ENCODE assay signal across 21 cellular contexts in the genomic region with DNA sequence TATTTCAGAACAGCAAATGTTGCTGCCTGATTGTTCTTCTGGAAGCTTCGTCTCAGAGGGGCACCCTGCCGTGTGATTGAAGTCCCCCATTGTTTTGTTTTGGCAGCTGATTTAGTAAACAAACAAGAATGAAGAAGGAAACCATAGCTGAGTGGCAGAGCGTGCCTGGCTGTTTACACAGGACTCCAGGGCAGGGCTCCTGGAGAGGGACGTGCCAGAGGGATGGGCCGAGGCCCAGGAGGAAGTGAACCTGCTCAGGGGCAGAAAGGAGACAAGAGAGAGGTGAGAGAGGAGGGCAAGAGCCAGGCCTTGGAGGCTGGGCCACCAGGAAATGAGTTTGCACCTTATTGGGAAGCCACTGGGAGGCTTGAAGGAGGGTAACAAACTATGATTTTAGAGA.
A peak's percentile ranks its signal among the peaks of the same experiment; 100 is the strongest.
DNase-seq lines count a peak whose midpoint lies in the region; ATAC-seq, FAIRE-seq and TF ChIP-seq lines count a peak whose summit lies in the region.
"Had no signal": no experiment of that assay in that cellular context is flagged by ENCODE, and none has a peak within 500 bp of the region (broad histone marks: within the 10 kb centered on the region; RNA-seq: fewer than 3 reads in every experiment).

No MANE protein-coding gene starts in this region.

- FAIRE-seq in HepG2 (lab: Jason Lieb, UNC) (no peak), GM12891 (lab: Jason Lieb, UNC) (no peak)
- FAIRE-seq: keratinocyte, RCC 7860 had no signal

- H3K27ac ChIP-seq in liver (ENCODE audit: low read depth in 1 of 2, low read length in 2 of 2) = peak overlapping the region in 1 of 2 donors; percentile 12
- no peak overlapping the region for H3K27ac ChIP-seq in HepG2 (ENCODE audit: extremely low read length, insufficient read depth, low read length)
- no peak overlapping the region for H3K27ac ChIP-seq in gastroesophageal sphincter
- H3K27ac ChIP-seq: hepatocyte, neutrophil, right atrium auricular region, uterus had no signal

- no TSS peak for BruUV-seq in HepG2 (replicated peaks; lab: Mats Ljungman, UMichigan)

- H3K4me2 ChIP-seq in HepG2 (ENCODE audit: low read depth, low read length) = no peak overlapping the region
- H3K4me2 ChIP-seq: hepatocyte had no signal

- intact Hi-C loops in HepG2 (cut with micrococcal nuclease; ENCODE audit: unreplicated experiment) (no loop called here), left ventricle myocardium superior (cut with micrococcal nuclease) (no loop called here)

- CTCF ChIA-PET in HepG2 (lab: Yijun Ruan, JAX; ENCODE audit: low intra/inter-chr PET ratio, low total read pairs) = no interaction called here

- H3K9me3 ChIP-seq in liver (ENCODE audit: control insufficient read depth in 4 of 4, low read length in 3 of 4) (no peaks in the 10 kb centered on the region), HepG2 (ENCODE audit: low read length) (no peaks in the 10 kb centered on the region), gastroesophageal sphincter (peaks cover 0 to 11% (median 0%) of the 10 kb centered on the region in 3 donors)
- H3K9me3 ChIP-seq: neutrophil, right atrium auricular region, uterus had no signal

- TF ChIP-seq CTCF in liver (IDR thresholded peaks at IDR 0.05; ENCODE audit: low read depth, low read length, missing input control) = no peak
- no peak for TF ChIP-seq CTCF in HepG2 (CRISPR knock-in tag; IDR thresholded peaks at IDR 0.05)
- TF ChIP-seq CTCF in gastroesophageal sphincter (IDR thresholded peaks at IDR 0.05) = no peak

- 15% methylated on average over 5 of the region's 5 CpGs for WGBS in liver
- WGBS in HepG2 (ENCODE audit: low lambda C conversion rate) = 0% methylated on average over 5 of the region's 5 CpGs
- WGBS in gastroesophageal sphincter (ENCODE audit: low coverage in 1 of 2), 2 donors = 0 to 8% methylated on average over 2 to 3 of the region's 5 CpGs

- H3K36me3 ChIP-seq in liver (ENCODE audit: control insufficient read depth in 4 of 4, insufficient read depth in 3 of 4, low read depth in 1 of 4, low read length in 3 of 4) (no peaks in the 10 kb centered on the region), HepG2 (replicated peaks in 1 of 2; ENCODE audit: control insufficient read depth in 1 of 2, insufficient read depth in 2 of 2, low read length in 2 of 2) (no peaks in the 10 kb centered on the region), gastroesophageal sphincter (no peaks in the 10 kb centered on the region)
- H3K36me3 ChIP-seq: neutrophil, right atrium auricular region, uterus had no signal

- ATAC-seq in HepG2 (no peak), left ventricle myocardium superior (no peak), gastroesophageal sphincter (no peak)
- ATAC-seq: CD8-positive, alpha-beta T cell had no signal

- H3K27me3 ChIP-seq in liver (ENCODE audit: control insufficient read depth in 4 of 4, insufficient read depth in 4 of 4, low read length in 3 of 4) (no peaks in the 10 kb centered on the region), HepG2 (ENCODE audit: control insufficient read depth in 1 of 2, insufficient read depth in 2 of 2, low read length in 2 of 2) (peaks cover 2 to 10% of the 10 kb centered on the region in 2 experiments; a peak in 2 of 5 replicates), gastroesophageal sphincter (peaks cover 22% of the 10 kb centered on the region)
- H3K27me3 ChIP-seq: hepatocyte, neutrophil, right atrium auricular region, uterus had no signal

- no peak overlapping the region for H3K9ac ChIP-seq in liver (ENCODE audit: low read depth in 1 of 2, low read length in 2 of 2)
- H3K9ac ChIP-seq in HepG2 (ENCODE audit: insufficient read depth, low read depth, low read length) = no peak overlapping the region

- H3K79me2 ChIP-seq in HepG2 (ENCODE audit: insufficient read depth, low read length) = no peaks in the 10 kb centered on the region
- H3K79me2 ChIP-seq: hepatocyte had no signal

- no peak for TF ChIP-seq POLR2A in HepG2 (IDR thresholded peaks at IDR 0.05; ENCODE audit: insufficient read depth in 1 of 2, low read depth in 2 of 2, low read length in 2 of 2)
- no peak for TF ChIP-seq POLR2A in GM12891 (IDR thresholded peaks at IDR 0.05; ENCODE audit: low read depth, low read length)
- no peak for TF ChIP-seq POLR2A in gastroesophageal sphincter (IDR thresholded peaks at IDR 0.05)

- TF ChIP-seq RAD21 in liver (IDR thresholded peaks at IDR 0.05) (no peak), HepG2 (CRISPR knock-in tag; IDR thresholded peaks at IDR 0.05) (no peak)

- in situ Hi-C loops in HepG2 (cut with HindIII; ENCODE audit: extremely low pct_ligation_motif_present, low pct_unique_long_range_greater_than_20kb) = no loop called here

- no peaks in the 10 kb centered on the region for H4K20me1 ChIP-seq in HepG2 (ENCODE audit: insufficient read depth, low read length)

- H3K4me1 ChIP-seq in liver (ENCODE audit: control insufficient read depth in 4 of 4, insufficient read depth in 4 of 4, low read length in 3 of 4) (peaks cover 0 to 15% (median 10%) of the 10 kb centered on the region in 4 donors), HepG2 (ENCODE audit: insufficient read depth, low read length) (no peaks in the 10 kb centered on the region), gastroesophageal sphincter (no peaks in the 10 kb centered on the region)
- H3K4me1 ChIP-seq: right atrium auricular region, uterus had no signal

- H2AFZ ChIP-seq in HepG2 (ENCODE audit: low read length) = no peak overlapping the region
- H2AFZ ChIP-seq: hepatocyte had no signal

- H3K4me3 ChIP-seq in liver (ENCODE audit: low read depth in 1 of 3, low read length in 3 of 3) (no peak overlapping the region), HepG2 (replicated peaks in 1 of 3; ENCODE audit: insufficient read depth in 1 of 3, low read depth in 2 of 3, low read length in 3 of 3) (no peak overlapping the region), gastroesophageal sphincter (no peak overlapping the region)
- H3K4me3 ChIP-seq: hepatocyte, right atrium auricular region, uterus had no signal

- TF ChIP-seq EP300 in HepG2 (IDR thresholded peaks at IDR 0.05; ENCODE audit: low read depth in 2 of 2, low read length in 2 of 2) (no peak), HepG2 (CRISPR knock-in tag; IDR thresholded peaks at IDR 0.05; ENCODE audit: borderline replicate concordance) (no peak), gastroesophageal sphincter (IDR thresholded peaks at IDR 0.05) (no peak)

- no peak for DNase-seq in HepG2 (ENCODE audit: low spot score)
- DNase-seq in NCI-H774 (lab: John Stamatoyannopoulos, UW) = peak; percentile 13
- DNase-seq in mesenteric fat pad (ENCODE audit: low spot score) = peak; percentile 82
- no peak for DNase-seq in dedifferentiated amniotic fluid mesenchymal stem cell (ENCODE audit: extremely low spot score)
- no peak for DNase-seq in GM12891 (ENCODE audit: insufficient read length, low spot score)
- no peak for DNase-seq in left ventricle myocardium superior
- DNase-seq: activated CD4-positive, alpha-beta T cell treated with anti-CD3 and anti-CD28 coated beads for 1 hour; activated gamma-delta T cell; H7; NCI-H1105; NCI-H2171; stimulated activated CD4-positive, alpha-beta T cell treated with anti-CD3 and anti-CD28 coated beads, Interleukin-1b, Interleukin-23, amount 100 ng/mL, for 48 hours; uterus had no signal

- POLR2A ChIA-PET in HepG2 (lab: Yijun Ruan, JAX) = no interaction called here

TF ChIP-seq in liver, 16 proteins besides CTCF, POLR2A, EP300 and RAD21:
- TF ChIP-seq JUND (IDR thresholded peaks at IDR 0.05) = no peak
- TF ChIP-seq SP1 (IDR thresholded peaks at IDR 0.05) = no peak
- peak; percentile 18 for TF ChIP-seq FOXA1 (IDR thresholded peaks at IDR 0.05)
- no peak for TF ChIP-seq YY1 (IDR thresholded peaks at IDR 0.05)
- peak; percentile 81 for TF ChIP-seq FOXA2 (IDR thresholded peaks at IDR 0.05)
TF ChIP-seq in liver: peak in this region for 2.

TF ChIP-seq in HepG2, 621 proteins besides CTCF, POLR2A, EP300 and RAD21 (continues in another document):
- TF ChIP-seq MEIS2 (CRISPR knock-in tag; IDR thresholded peaks at IDR 0.05) (no peak), ZNF614 (CRISPR knock-in tag; IDR thresholded peaks at IDR 0.05; ENCODE audit: borderline replicate concordance) (no peak)

TF ChIP-seq in GM12891, 5 proteins besides CTCF, POLR2A, EP300 and RAD21:
- TF ChIP-seq SPI1 (IDR thresholded peaks at IDR 0.05; ENCODE audit: low read depth, low read length) = no peak
- TF ChIP-seq POU2F2 (IDR thresholded peaks at IDR 0.05; ENCODE audit: low read depth, low read length) = no peak
- TF ChIP-seq PAX5 (IDR thresholded peaks at IDR 0.05; ENCODE audit: insufficient read depth, low read length, severe bottlenecking) = no peak
- TF ChIP-seq POLR2AphosphoS5 (IDR thresholded peaks at IDR 0.05; ENCODE audit: low read depth, low read length) = no peak
- no peak for TF ChIP-seq TAF1 (IDR thresholded peaks at IDR 0.05; ENCODE audit: low read depth, low read length)
TF ChIP-seq in GM12891: peak in this region for 0.

Comparison
In these comparisons a context has a peak if more than half of its experiments do, and no peak if none do; other contexts are left out.
1. DNase-seq: peak in NCI-H774 (single experiment) and mesenteric fat pad (single experiment); none in HepG2 (single experiment), dedifferentiated amniotic fluid mesenchymal stem cell (single experiment), GM12891 (single experiment) and left ventricle myocardium superior (single experiment).